21 cellular contexts compared by ENCODE assay signal in genomic region chr3:128503751-128504532, GRCh38. TPM values are rescaled to one million over a fixed set of nuclear protein-coding genes. Genes with fewer than 3 reads are reported as not detected.
DNase-seq lines count a peak whose midpoint lies in the region; ATAC-seq and TF ChIP-seq lines count a peak whose summit lies in the region.
"Had no signal": no experiment of that assay in that cellular context is flagged by ENCODE, and none has a peak within 500 bp of the region (broad histone marks: within the 10 kb centered on the region; RNA-seq: fewer than 3 reads in every experiment).

No MANE protein-coding gene starts in this region.

- no peak overlapping the region for H4K91ac ChIP-seq in neuronal stem cell (ENCODE audit: low read depth, low read length, poor library complexity)

- H2BK15ac ChIP-seq in neuronal stem cell (ENCODE audit: low read length) = no peak overlapping the region

- TF ChIP-seq RAD21 in SK-N-SH (IDR thresholded peaks at IDR 0.05; ENCODE audit: low read length) = no peak

- no peak overlapping the region for H3K4ac ChIP-seq in neuronal stem cell (ENCODE audit: low read length)

- no peak overlapping the region for H3K4me2 ChIP-seq in neuronal stem cell (ENCODE audit: insufficient read depth, low read length, poor library complexity, severe bottlenecking)
- H3K4me2 ChIP-seq in SK-N-SH = no peak overlapping the region
- H3K4me2 ChIP-seq: BLaER1 treated with 17β-estradiol and CSF1 and Interleukin-3, amounts not matched to agents 10 nM and 100 nM had no signal

- no peak for TF ChIP-seq EP300 in SK-N-SH (IDR thresholded peaks at IDR 0.05; ENCODE audit: borderline replicate concordance in 1 of 2, low read depth in 1 of 2, low read length in 1 of 2)

- H3K4me3 ChIP-seq in neuronal stem cell (ENCODE audit: low read length in 2 of 2) = no peak overlapping the region
- H3K4me3 ChIP-seq in vagina = no peak overlapping the region
- no peak overlapping the region for H3K4me3 ChIP-seq in SK-N-SH (ENCODE audit: low read depth in 2 of 2, low read length in 1 of 2)
- H3K4me3 ChIP-seq: BLaER1 treated with 17β-estradiol and CSF1 and Interleukin-3, amounts not matched to agents 10 nM and 100 nM had no signal

- no CpG with 5 or more reads among the region's 10 CpGs for WGBS in neuronal stem cell (ENCODE audit: extremely low coverage in 2 of 2, insufficient read length in 2 of 2, insufficient replicate concordance in 1 of 2), 2 donors
- 87% methylated on average over 8 of the region's 10 CpGs for WGBS in SK-N-SH (ENCODE audit: low lambda C conversion rate)

- peak; percentile 35 for DNase-seq in activated CD8-positive, alpha-beta memory T cell treated with anti-CD3 and anti-CD28 coated beads for 24 hours
- no peak for DNase-seq in activated CD8-positive, alpha-beta memory T cell treated with anti-CD3 and anti-CD28 coated beads, Interleukin-2, amount 50 U/mL, for 4 hours
- DNase-seq in activated CD8-positive, alpha-beta memory T cell treated with anti-CD3 and anti-CD28 coated beads, Interleukin-2, amount 50 U/mL, for 48 hours = peak; percentile 41
- DNase-seq in neuronal stem cell (ENCODE audit: low spot score) (no peak), vagina (ENCODE audit: extremely low spot score in 2 of 2) (peak; percentile 77 to 79), SK-N-SH (no peak), NCI-H2227 treated with DMSO at 0.1 percent for 48 hours (lab: John Stamatoyannopoulos, UW) (no peak)
- DNase-seq: CD4-positive, alpha-beta memory T cell; EL; GF-D8; Kasumi-1; NCI-H1694 treated with DMSO at 0.1 percent for 48 hours; NCI-H2081 treated with DMSO at 0.1 percent for 48 hours; NCI-H446 treated with DMSO at 0.1 percent for 48 hours; NCI-H526 treated with DMSO at 0.1 percent for 48 hours; SHP77 treated with DMSO at 0.1 percent for 48 hours had no signal

- H3K36me3 ChIP-seq in neuronal stem cell (replicated peaks in 1 of 2; ENCODE audit: control insufficient read depth in 2 of 2, insufficient read depth in 2 of 2, low read length in 2 of 2) = no peaks in the 10 kb centered on the region
- no peaks in the 10 kb centered on the region for H3K36me3 ChIP-seq in vagina
- no peaks in the 10 kb centered on the region for H3K36me3 ChIP-seq in SK-N-SH (replicated peaks in 1 of 2; ENCODE audit: control insufficient read depth in 1 of 2, insufficient read depth in 2 of 2, low read length in 1 of 2)
- H3K36me3 ChIP-seq: BLaER1 treated with 17β-estradiol and CSF1 and Interleukin-3, amounts not matched to agents 10 nM and 100 nM had no signal

- no peak for ATAC-seq in GM18517 (IDR thresholded peaks at IDR 0.05; ENCODE audit: unreplicated experiment)
- ATAC-seq: SK-N-SH treated with all-trans-retinoic acid at 6 μM for 48 hours had no signal

- no peak for TF ChIP-seq POLR2A in vagina (IDR thresholded peaks at IDR 0.05)

- H4K20me1 ChIP-seq in SK-N-SH (ENCODE audit: insufficient read depth) = no peaks in the 10 kb centered on the region
- H4K20me1 ChIP-seq: BLaER1 treated with 17β-estradiol and CSF1 and Interleukin-3, amounts not matched to agents 10 nM and 100 nM had no signal

- peak overlapping the region; percentile 7 for H3K18ac ChIP-seq in neuronal stem cell (ENCODE audit: low read length)

- H3K9me2 ChIP-seq in SK-N-SH = no peaks in the 10 kb centered on the region

- no peak overlapping the region for H2BK5ac ChIP-seq in neuronal stem cell (ENCODE audit: low read length)

- no peaks in the 10 kb centered on the region for H3K79me1 ChIP-seq in neuronal stem cell (ENCODE audit: low read depth, low read length)

- H3K9ac ChIP-seq in neuronal stem cell (ENCODE audit: low read depth, low read length, poor library complexity) (no peak overlapping the region), SK-N-SH (no peak overlapping the region)
- H3K9ac ChIP-seq: BLaER1 treated with 17β-estradiol and CSF1 and Interleukin-3, amounts not matched to agents 10 nM and 100 nM had no signal

- H3K27me3 ChIP-seq in neuronal stem cell (ENCODE audit: control insufficient read depth in 3 of 3, insufficient read depth in 3 of 3, low read depth in 1 of 3, low read length in 3 of 3) (peaks cover 0 to 51% (median 0%) of the 10 kb centered on the region in 3 experiments), vagina (no peaks in the 10 kb centered on the region), SK-N-SH (ENCODE audit: insufficient read depth) (no peaks in the 10 kb centered on the region)

- no peak overlapping the region for H2AFZ ChIP-seq in neuronal stem cell (ENCODE audit: low read length)
- no peak overlapping the region for H2AFZ ChIP-seq in SK-N-SH (ENCODE audit: low read depth)

- intact Hi-C loops in vagina (cut with DNase I) = loop anchor here (5.0 kb wide), 1 partner anchor 87 kb away; no protein-coding TSS in a partner anchor

- H2BK120ac ChIP-seq in neuronal stem cell (ENCODE audit: low read depth, low read length) = no peak overlapping the region

- H3K23ac ChIP-seq in neuronal stem cell (ENCODE audit: low read depth, low read length, poor library complexity) = peak overlapping the region; percentile 34

- no peaks in the 10 kb centered on the region for H3F3A ChIP-seq in SK-N-SH (replicated peaks; ENCODE audit: insufficient read depth)

- no peak overlapping the region for H2AK5ac ChIP-seq in neuronal stem cell (ENCODE audit: low read depth, low read length)

- H3K9me3 ChIP-seq in neuronal stem cell (replicated peaks in 1 of 2; ENCODE audit: control insufficient read depth in 2 of 2, insufficient read depth in 1 of 2, low read depth in 1 of 2, low read length in 2 of 2) (no peaks in the 10 kb centered on the region), vagina (no peaks in the 10 kb centered on the region), SK-N-SH (no peaks in the 10 kb centered on the region)

- H2BK12ac ChIP-seq in neuronal stem cell (ENCODE audit: low read length) = no peak overlapping the region

- H3K14ac ChIP-seq in neuronal stem cell (ENCODE audit: low read length) = no peak overlapping the region

- H3K4me1 ChIP-seq in neuronal stem cell (ENCODE audit: control insufficient read depth in 2 of 2, insufficient read depth in 1 of 2, low read depth in 1 of 2, low read length in 2 of 2) (no peaks in the 10 kb centered on the region), vagina (no peaks in the 10 kb centered on the region), SK-N-SH (ENCODE audit: control insufficient read depth in 1 of 2, insufficient read depth in 2 of 2, low read depth in 1 of 2, low read length in 1 of 2) (no peaks in the 10 kb centered on the region)
- H3K4me1 ChIP-seq: BLaER1 treated with 17β-estradiol and CSF1 and Interleukin-3, amounts not matched to agents 10 nM and 100 nM had no signal

- TF ChIP-seq CTCF in vagina (IDR thresholded peaks at IDR 0.05) = no peak
- no peak for TF ChIP-seq CTCF in SK-N-SH (IDR thresholded peaks at IDR 0.05)

- H4K8ac ChIP-seq in neuronal stem cell (ENCODE audit: low read depth, low read length) = no peak overlapping the region

- POLR2A ChIA-PET in SK-N-SH (lab: Yijun Ruan, JAX) = no interaction called here

- CTCF ChIA-PET in SK-N-SH (lab: Yijun Ruan, JAX) = interaction anchor here (1.0 to 1.7 kb wide), 4 partner anchors 78 to 333 kb away, joined by 4 to 6 read pairs (median 4); no protein-coding TSS in a partner anchor

- H3K27ac ChIP-seq in neuronal stem cell (replicated peaks; ENCODE audit: low read length) (no peak overlapping the region), vagina (no peak overlapping the region), SK-N-SH (ENCODE audit: low read depth in 2 of 2, low read length in 1 of 2) (no peak overlapping the region)
- H3K27ac ChIP-seq: BLaER1 treated with 17β-estradiol and CSF1 and Interleukin-3, amounts not matched to agents 10 nM and 100 nM had no signal

- no peaks in the 10 kb centered on the region for H3K79me2 ChIP-seq in SK-N-SH (ENCODE audit: insufficient read depth)

TF ChIP-seq in SK-N-SH, 30 proteins besides CTCF, POLR2A, EP300 and RAD21 (continues in another document):
- no peak for TF ChIP-seq FOSL2 (IDR thresholded peaks at IDR 0.05; ENCODE audit: borderline replicate concordance, low read depth)
- no peak for TF ChIP-seq FOXM1 (IDR thresholded peaks at IDR 0.05; ENCODE audit: low read depth)
- no peak for TF ChIP-seq TCF12 (IDR thresholded peaks at IDR 0.05)
- TF ChIP-seq, protein P1, sequence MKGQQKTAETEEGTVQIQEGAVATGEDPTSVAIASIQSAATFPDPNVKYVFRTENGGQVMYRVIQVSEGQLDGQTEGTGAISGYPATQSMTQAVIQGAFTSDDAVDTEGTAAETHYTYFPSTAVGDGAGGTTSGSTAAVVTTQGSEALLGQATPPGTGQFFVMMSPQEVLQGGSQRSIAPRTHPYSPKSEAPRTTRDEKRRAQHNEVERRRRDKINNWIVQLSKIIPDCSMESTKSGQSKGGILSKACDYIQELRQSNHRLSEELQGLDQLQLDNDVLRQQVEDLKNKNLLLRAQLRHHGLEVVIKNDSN (IDR thresholded peaks at IDR 0.05; ENCODE audit: borderline replicate concordance, low read depth) = no peak
- TF ChIP-seq RFX5 (IDR thresholded peaks at IDR 0.05; ENCODE audit: low read length) = no peak
- TF ChIP-seq MEF2A (IDR thresholded peaks at IDR 0.05; ENCODE audit: borderline replicate concordance, low read depth) = no peak
- TF ChIP-seq ELF1 (IDR thresholded peaks at IDR 0.05) = no peak
- no peak for TF ChIP-seq CHD2 (IDR thresholded peaks at IDR 0.05; ENCODE audit: low read length, partially characterized antibody)
- TF ChIP-seq, protein P2, sequence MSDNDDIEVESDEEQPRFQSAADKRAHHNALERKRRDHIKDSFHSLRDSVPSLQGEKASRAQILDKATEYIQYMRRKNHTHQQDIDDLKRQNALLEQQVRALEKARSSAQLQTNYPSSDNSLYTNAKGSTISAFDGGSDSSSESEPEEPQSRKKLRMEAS (IDR thresholded peaks at IDR 0.05; ENCODE audit: low read depth) = no peak
- TF ChIP-seq EZH2phosphoT487 (IDR thresholded peaks at IDR 0.05; ENCODE audit: borderline replicate concordance, low read depth) = no peak
- TF ChIP-seq, protein P3, sequence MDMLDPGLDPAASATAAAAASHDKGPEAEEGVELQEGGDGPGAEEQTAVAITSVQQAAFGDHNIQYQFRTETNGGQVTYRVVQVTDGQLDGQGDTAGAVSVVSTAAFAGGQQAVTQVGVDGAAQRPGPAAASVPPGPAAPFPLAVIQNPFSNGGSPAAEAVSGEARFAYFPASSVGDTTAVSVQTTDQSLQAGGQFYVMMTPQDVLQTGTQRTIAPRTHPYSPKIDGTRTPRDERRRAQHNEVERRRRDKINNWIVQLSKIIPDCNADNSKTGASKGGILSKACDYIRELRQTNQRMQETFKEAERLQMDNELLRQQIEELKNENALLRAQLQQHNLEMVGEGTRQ (IDR thresholded peaks at IDR 0.05; ENCODE audit: borderline replicate concordance, low read depth, low read length) = no peak

RNA-seq across cellular contexts. Expression of gene GATA2, which starts 10.9 kb away (rescaled TPM):
- polyA plus RNA-seq in neuronal stem cell (2013, experiment 1 of 2) = 0.03 TPM
- polyA plus RNA-seq in neuronal stem cell (2013, experiment 2 of 2) = 0.04 TPM
- total RNA-seq in vagina = 50.6 TPM
- polyA plus RNA-seq in SK-N-SH (2012; rRNA removed) = 5.5 and 6.8 TPM in 2 replicates
- 7.0 and 13.4 TPM in 2 replicates for polyA plus RNA-seq in SK-N-SH (2012; cell fraction: cytosol; rRNA removed)
- 10.6 and 18.0 TPM in 2 replicates for polyA plus RNA-seq in SK-N-SH (2012; cell fraction: nucleus; rRNA removed)
- total RNA-seq: CD4-positive, alpha-beta memory T cell had no signal
- polyA plus RNA-seq: CD4-positive, alpha-beta memory T cell had no signal

RNA-seq across cellular contexts. Expression of gene DNAJB8, which starts 37.3 kb away (rescaled TPM):
- polyA plus RNA-seq in neuronal stem cell (2013, experiment 1 of 2) = not detected
- not detected for polyA plus RNA-seq in neuronal stem cell (2013, experiment 2 of 2)
- total RNA-seq in vagina = not detected
- not detected in 2 replicates for polyA plus RNA-seq in SK-N-SH (2012; rRNA removed)
- polyA plus RNA-seq in SK-N-SH (2012; cell fraction: cytosol; rRNA removed) = not detected in 2 replicates
- polyA plus RNA-seq in SK-N-SH (2012; cell fraction: nucleus; rRNA removed) = not detected in 2 replicates
- total RNA-seq: CD4-positive, alpha-beta memory T cell; H1; MCF 10A had no signal
- polyA plus RNA-seq: CD4-positive, alpha-beta memory T cell; H1 had no signal

Comparison
In these comparisons a context has a peak if more than half of its experiments do, and no peak if none do; other contexts are left out.
1. DNase-seq: peak in activated CD8-positive, alpha-beta memory T cell treated with anti-CD3 and anti-CD28 coated beads for 24 hours (single experiment), activated CD8-positive, alpha-beta memory T cell treated with anti-CD3 and anti-CD28 coated beads, Interleukin-2, amount 50 U/mL, for 48 hours (single experiment) and vagina (2 of 2); none in activated CD8-positive, alpha-beta memory T cell treated with anti-CD3 and anti-CD28 coated beads, Interleukin-2, amount 50 U/mL, for 4 hours (single experiment), neuronal stem cell (single experiment), SK-N-SH (single experiment) and NCI-H2227 treated with DMSO at 0.1 percent for 48 hours (single experiment).